33 cellular contexts compared by ENCODE assay signal in genomic region chr16:75697571-75697970, GRCh38. TPM values are rescaled to one million over a fixed set of nuclear protein-coding genes. Genes with fewer than 3 reads are reported as not detected.
"Had no signal": no experiment of that assay in that cellular context is flagged by ENCODE, and none has a peak within 500 bp of the region (broad histone marks: within the 10 kb centered on the region; RNA-seq: fewer than 3 reads in every experiment).

No MANE protein-coding gene starts in this region.

- H3K4me2 ChIP-seq: KMS-11, SK-N-SH had no signal

- H3K27me3 ChIP-seq: MG63, Peyer's patch, SJSA1 had no signal

- H3K36me3 ChIP-seq: MG63, Peyer's patch, SJSA1 had no signal

- H3K27ac ChIP-seq: KMS-11, Peyer's patch, SJSA1 had no signal

- H3K9ac ChIP-seq: KMS-11, SK-N-SH had no signal

- H3K9me3 ChIP-seq: MG63, Peyer's patch, SJSA1, SK-N-SH had no signal

- H3K4me3 ChIP-seq: MG63, Peyer's patch, SJSA1 had no signal

- DNase-seq: Karpas-422, KBM-7, MG63, MV-4-11, NCI-H1092, NCI-H1105, NCI-H1417 treated with DMSO at 0.1 percent for 48 hours, NCI-H1436 treated with DMSO at 0.1 percent for 48 hours, NCI-H1694 treated with DMSO at 0.1 percent for 48 hours, NCI-H187 treated with DMSO at 0.1 percent for 48 hours, NCI-H2029 treated with DMSO at 0.1 percent for 48 hours, NCI-H2081 treated with DMSO at 0.1 percent for 48 hours, NCI-H2107, NCI-H2171, NCI-H226, NCI-H446 treated with DMSO at 0.1 percent for 48 hours, NCI-H510A, NCI-H524, NCI-H526, NCI-H69, NCI-H748 treated with DMSO at 0.1 percent for 48 hours, NCI-H82, OCI-M1, PC-3, Peyer's patch, Right ventricle myocardium superior, RPMI8226, SHP77 treated with DMSO at 0.1 percent for 48 hours, SK-N-SH, SW 1271 had no signal

- H3K4me1 ChIP-seq: Peyer's patch, SJSA1 had no signal

RNA-seq across cellular contexts. Expression of gene DUXB, which starts 3.7 kb away (rescaled TPM):
- total RNA-seq: LHCN-M2, PC-3, Peyer's patch, Right ventricle myocardium superior, SJSA1 had no signal
- polyA plus RNA-seq: SK-N-SH had no signal

RNA-seq across cellular contexts. Expression of gene CPHXL2, which starts 20.8 kb away (rescaled TPM):
- total RNA-seq: LHCN-M2, PC-3, Peyer's patch, Right ventricle myocardium superior, SJSA1 had no signal
- polyA plus RNA-seq: SK-N-SH had no signal

RNA-seq across cellular contexts. Expression of gene CPHXL, which starts 28.7 kb away (rescaled TPM):
- total RNA-seq: LHCN-M2, PC-3, Peyer's patch, Right ventricle myocardium superior, SJSA1 had no signal
- polyA plus RNA-seq: SK-N-SH had no signal
